In the genomic region with DNA sequence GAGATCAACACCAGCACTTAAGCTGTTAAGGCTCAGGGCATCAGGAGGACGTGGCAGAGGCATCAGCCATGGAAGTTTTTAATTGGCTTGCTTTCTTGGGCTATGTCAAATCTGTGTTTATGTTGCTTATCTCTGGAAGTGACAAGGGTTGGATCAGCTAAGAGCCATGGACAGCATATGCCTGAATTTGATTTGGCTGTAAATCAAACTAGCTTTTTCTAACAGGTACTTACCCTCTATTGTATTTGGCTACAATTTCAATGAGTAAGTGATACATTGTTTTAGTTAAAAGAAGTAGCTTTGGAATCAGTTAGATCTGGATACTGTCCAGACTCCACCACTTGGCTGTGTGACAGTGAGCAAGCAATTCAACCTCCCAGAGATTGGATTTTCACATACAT, we compare ENCODE assay signal across 19 cellular contexts.
A peak's percentile ranks its signal among the peaks of the same experiment; 100 is the strongest.
DNase-seq lines count a peak whose midpoint lies in the region; ATAC-seq and TF ChIP-seq lines count a peak whose summit lies in the region.
"Had no signal": no experiment of that assay in that cellular context is flagged by ENCODE, and none has a peak within 500 bp of the region (broad histone marks: within the 10 kb centered on the region; RNA-seq: fewer than 3 reads in every experiment).

No MANE protein-coding gene starts in this region.

- H3K4me2 ChIP-seq in IMR-90 (ENCODE audit: low read depth, low read length): no peak overlapping the region
- H3K4me2 ChIP-seq: KMS-11 had no signal

- no peak overlapping the region for H4K8ac ChIP-seq in IMR-90 (ENCODE audit: low read depth in 2 of 2, low read length in 2 of 2)

- H2BK20ac ChIP-seq in IMR-90 (ENCODE audit: low read depth, low read length): no peak overlapping the region

- H3K56ac ChIP-seq in IMR-90 (ENCODE audit: extremely low read depth, insufficient read depth, low read length): no peak overlapping the region

- ATAC-seq in IMR-90 (ENCODE audit: low read depth): no peak
- ATAC-seq in body of pancreas: peak; percentile 24
- ATAC-seq in GM18861 (IDR thresholded peaks at IDR 0.05; ENCODE audit: unreplicated experiment): no peak
- ATAC-seq in HG03457 (IDR thresholded peaks at IDR 0.05; ENCODE audit: unreplicated experiment): no peak
- no peak for ATAC-seq in HG03442 (IDR thresholded peaks at IDR 0.05; ENCODE audit: unreplicated experiment)
- no peak for ATAC-seq in HG02678 (IDR thresholded peaks at IDR 0.05; ENCODE audit: unreplicated experiment)
- ATAC-seq: naive thymus-derived CD4-positive, alpha-beta T cell had no signal

- H3K4me1 ChIP-seq in IMR-90 (ENCODE audit: control insufficient read depth, insufficient read depth, low read length) (peaks cover 1% of the 10 kb centered on the region; the same call in 1 of the 2 replicates), body of pancreas (no peaks in the 10 kb centered on the region)
- H3K4me1 ChIP-seq: pancreas, sigmoid colon had no signal

- no peaks in the 10 kb centered on the region for H3K36me3 ChIP-seq in IMR-90 (ENCODE audit: control insufficient read depth, insufficient read depth, low read length)
- H3K36me3 ChIP-seq in body of pancreas (replicated peaks in 1 of 2; ENCODE audit: insufficient read depth in 1 of 2, low read depth in 2 of 2): no peaks in the 10 kb centered on the region
- H3K36me3 ChIP-seq: pancreas, sigmoid colon, upper lobe of left lung had no signal

- 60% methylated on average over 1 of the region's 1 CpG; no CpG with 5 or more reads in 1 of the 2 experiments for WGBS in IMR-90 (ENCODE audit: extremely low coverage in 2 of 2, insufficient read length in 1 of 2), 2 experiments
- WGBS in body of pancreas, 2 donors: 7 to 9% methylated on average over 1 of the region's 1 CpG

- no peak overlapping the region for H3K18ac ChIP-seq in IMR-90 (ENCODE audit: low read depth, low read length)

- dilution Hi-C loops in IMR-90 (cut with HindIII; ENCODE audit: low sequenced_read_pairs, unreplicated experiment): no loop called here

- BruUV-seq in IMR-90 (replicated peaks; lab: Mats Ljungman, UMichigan): no TSS peak

- no peak overlapping the region for H3K4me3 ChIP-seq in IMR-90 (ENCODE audit: insufficient read depth, low read depth, low read length)
- no peak overlapping the region for H3K4me3 ChIP-seq in body of pancreas
- H3K4me3 ChIP-seq: pancreas, sigmoid colon, upper lobe of left lung had no signal

- no peak overlapping the region for H4K5ac ChIP-seq in IMR-90 (ENCODE audit: low read depth, low read length)

- TF ChIP-seq POLR2A in IMR-90 (IDR thresholded peaks at IDR 0.05; ENCODE audit: low read depth, low read length) (no peak), body of pancreas (IDR thresholded peaks at IDR 0.05) (no peak)

- H3K9me1 ChIP-seq in IMR-90 (ENCODE audit: insufficient read depth, low read length): no peaks in the 10 kb centered on the region

- TF ChIP-seq RAD21 in IMR-90 (IDR thresholded peaks at IDR 0.05; ENCODE audit: low read length): no peak

- H2BK15ac ChIP-seq in IMR-90 (ENCODE audit: low read depth, low read length): no peak overlapping the region

- no peak overlapping the region for H2BK120ac ChIP-seq in IMR-90 (ENCODE audit: low read depth, low read length)

- in situ Hi-C loops in IMR-90 (cut with MboI; ENCODE audit: low sequenced_read_pairs): no loop called here

- H4K91ac ChIP-seq in IMR-90 (ENCODE audit: insufficient read depth, low read depth, low read length): no peak overlapping the region

- no peak overlapping the region for H3K14ac ChIP-seq in IMR-90 (replicated peaks; ENCODE audit: low read depth, low read length)

- no peaks in the 10 kb centered on the region for H3K9me3 ChIP-seq in IMR-90 (ENCODE audit: control insufficient read depth, insufficient read depth, low read length)
- H3K9me3 ChIP-seq in body of pancreas: no peaks in the 10 kb centered on the region
- H3K9me3 ChIP-seq: pancreas, sigmoid colon, upper lobe of left lung had no signal

- no peaks in the 10 kb centered on the region; the same call in none of the 2 replicates for H3K27me3 ChIP-seq in IMR-90 (ENCODE audit: control insufficient read depth, insufficient read depth, low read length)
- no peaks in the 10 kb centered on the region for H3K27me3 ChIP-seq in body of pancreas
- H3K27me3 ChIP-seq: sigmoid colon, upper lobe of left lung had no signal

- intact Hi-C loops in IMR-90 (cut with micrococcal nuclease): no loop called here
- intact Hi-C loops in body of pancreas (cut with DNase I): no loop called here

- H3K79me1 ChIP-seq in IMR-90 (ENCODE audit: low read depth in 1 of 2, low read length in 2 of 2): no peaks in the 10 kb centered on the region

- no peak overlapping the region for H3K27ac ChIP-seq in IMR-90 (ENCODE audit: insufficient read depth, low read length)
- no peak overlapping the region for H3K27ac ChIP-seq in body of pancreas
- H3K27ac ChIP-seq: KMS-11, pancreas, sigmoid colon, upper lobe of left lung had no signal

- no peak for TF ChIP-seq CTCF in IMR-90 (conservative IDR thresholded peaks at IDR 0.05; ENCODE audit: low read depth, low read length)
- TF ChIP-seq CTCF in body of pancreas (IDR thresholded peaks at IDR 0.05): no peak

- no peak overlapping the region for H3K9ac ChIP-seq in IMR-90 (ENCODE audit: low read depth, low read length)
- H3K9ac ChIP-seq: KMS-11 had no signal

- POLR2A ChIA-PET in IMR-90 (lab: Charles Lee; ENCODE audit: unreplicated experiment): no interaction called here

- H2BK5ac ChIP-seq in IMR-90 (ENCODE audit: low read depth, low read length, poor library complexity, severe bottlenecking): no peak overlapping the region

- DNase-seq in IMR-90 (peak; percentile 25), NCI-H345 (lab: John Stamatoyannopoulos, UW) (peak; percentile 62), body of pancreas (peak in 1 of 4 donors; percentile 6), mucosa of gallbladder (ENCODE audit: low spot score) (peak; percentile 26)
- DNase-seq: amygdala; foreskin melanocyte; kidney; naive thymus-derived CD4-positive, alpha-beta T cell; NCI-H226; pancreas; Right ventricle myocardium superior; sigmoid colon; stimulated activated CD4-positive, alpha-beta T cell treated with anti-CD3 and anti-CD28 coated beads, Interleukin-1b, Interleukin-23, amount 100 ng/mL, for 48 hours; upper lobe of left lung had no signal

- H2AK9ac ChIP-seq in IMR-90 (replicated peaks; ENCODE audit: low read depth, low read length, poor library complexity): no peak overlapping the region

- H2AFZ ChIP-seq in IMR-90 (replicated peaks; ENCODE audit: low read length, poor library complexity): no peak overlapping the region

- H2AK5ac ChIP-seq in IMR-90 (ENCODE audit: low read depth, low read length): no peak overlapping the region

- no peak overlapping the region for H3K4ac ChIP-seq in IMR-90 (ENCODE audit: low read depth, low read length)

- CTCF ChIA-PET in IMR-90 (lab: Yijun Ruan, JAX): no interaction called here

- H3K23ac ChIP-seq in IMR-90 (ENCODE audit: low read depth, low read length): no peak overlapping the region

- H4K20me1 ChIP-seq in IMR-90 (ENCODE audit: insufficient read depth, low read length): no peaks in the 10 kb centered on the region

TF ChIP-seq in IMR-90, 13 proteins besides CTCF, POLR2A, EP300 and RAD21:
- no peak for TF ChIP-seq CHD1 (IDR thresholded peaks at IDR 0.05; ENCODE audit: low read depth, low read length)
- TF ChIP-seq MAFK (IDR thresholded peaks at IDR 0.05; ENCODE audit: low read depth, low read length): no peak
- TF ChIP-seq FOS (IDR thresholded peaks at IDR 0.05; ENCODE audit: low read depth, low read length): no peak
- no peak for TF ChIP-seq ELK1 (IDR thresholded peaks at IDR 0.05; ENCODE audit: borderline replicate concordance, low read depth, low read length)
- TF ChIP-seq MXI1 (IDR thresholded peaks at IDR 0.05; ENCODE audit: borderline replicate concordance, low read depth, low read length): no peak
- TF ChIP-seq BHLHE40 (IDR thresholded peaks at IDR 0.05; ENCODE audit: low read depth, low read length): no peak
- no peak for TF ChIP-seq RFX5 (IDR thresholded peaks at IDR 0.05; ENCODE audit: low read depth, low read length)
- TF ChIP-seq NFE2L2 (IDR thresholded peaks at IDR 0.05; ENCODE audit: low read depth, low read length): no peak
- no peak for TF ChIP-seq USF2 (IDR thresholded peaks at IDR 0.05; ENCODE audit: low read depth, low read length)
- no peak for TF ChIP-seq CEBPB (IDR thresholded peaks at IDR 0.05; ENCODE audit: low read depth, low read length)
- no peak for TF ChIP-seq RCOR1 (IDR thresholded peaks at IDR 0.05; ENCODE audit: insufficient replicate concordance, low read length)
- TF ChIP-seq MAZ (IDR thresholded peaks at IDR 0.05; ENCODE audit: borderline replicate concordance, low read depth, low read length): no peak
- TF ChIP-seq SMC3 (IDR thresholded peaks at IDR 0.05; ENCODE audit: low read depth, low read length): no peak
